ENCODE assay signal across 12 cellular contexts in genomic region chr2:15729709-15730544, GRCh38.
A peak's percentile ranks its signal among the peaks of the same experiment; 100 is the strongest.
DNase-seq lines count a peak whose midpoint lies in the region; ATAC-seq and TF ChIP-seq lines count a peak whose summit lies in the region.
"Had no signal": no experiment of that assay in that cellular context is flagged by ENCODE, and none has a peak within 500 bp of the region (broad histone marks: within the 10 kb centered on the region; RNA-seq: fewer than 3 reads in every experiment).

No MANE protein-coding gene starts in this region.

- no peak overlapping the region for H3K27ac ChIP-seq in H9 (ENCODE audit: insufficient read length, low read depth, low read length)
- H3K27ac ChIP-seq: breast epithelium had no signal

- H3K36me3 Mint-ChIP-seq in H9 (ENCODE audit: insufficient read depth in 1 of 3, low read depth in 3 of 3): no peaks in the 10 kb centered on the region; a peak in 1 of 7 replicates

- no peak overlapping the region for H2BK15ac ChIP-seq in H9 (ENCODE audit: low read depth, low read length)

- peaks cover 16 to 20% of the 10 kb centered on the region in 2 experiments for H3K4me1 Mint-ChIP-seq in H9

- no peak overlapping the region for H3K4me2 ChIP-seq in H9 (ENCODE audit: insufficient read depth, insufficient read length, low read length)

- no peaks in the 10 kb centered on the region for H3K27me3 ChIP-seq in H9 (ENCODE audit: insufficient read depth, low read length)

- H3K23me2 ChIP-seq in H9 (ENCODE audit: insufficient read length, low read depth, low read length, poor library complexity, severe bottlenecking): no peaks in the 10 kb centered on the region

- no peak overlapping the region for H3K14ac ChIP-seq in H9 (ENCODE audit: insufficient read depth, low read length)

- no peaks in the 10 kb centered on the region for H3K79me2 ChIP-seq in H9 (ENCODE audit: insufficient read depth, low read length)

- H4K5ac ChIP-seq in H9 (ENCODE audit: insufficient read length, low read depth, low read length): no peak overlapping the region

- no peak overlapping the region for H3K23ac ChIP-seq in H9 (ENCODE audit: insufficient read length, low read depth, low read length)

- no peaks in the 10 kb centered on the region for H4K20me1 ChIP-seq in H9 (ENCODE audit: control insufficient read depth, insufficient read depth, insufficient read length)

- H3K9me3 ChIP-seq in H9 (ENCODE audit: control insufficient read depth, low read depth, low read length): no peaks in the 10 kb centered on the region
- H3K9me3 ChIP-seq: breast epithelium had no signal

- H3K18ac ChIP-seq in H9 (ENCODE audit: insufficient read length, low read depth, low read length): no peak overlapping the region

- no peak overlapping the region for H3T11ph ChIP-seq in H9 (ENCODE audit: low read length)

- no peak overlapping the region for H2BK12ac ChIP-seq in H9 (ENCODE audit: insufficient read length, low read depth, low read length)

- no peak overlapping the region for H4K8ac ChIP-seq in H9 (replicated peaks; ENCODE audit: insufficient read length, low read depth, low read length)

- no peak for TF ChIP-seq CTCF in H9 (conservative IDR thresholded peaks at IDR 0.05)

- no peaks in the 10 kb centered on the region for H3K9me3 Mint-ChIP-seq in H9
- H3K9me3 Mint-ChIP-seq: CD4-positive, alpha-beta T cell; HFFc6 had no signal

- no peak overlapping the region for H2BK20ac ChIP-seq in H9 (ENCODE audit: low read depth, low read length, poor library complexity, severe bottlenecking)

- no peak overlapping the region for H3K4me3 Mint-ChIP-seq in H9
- H3K4me3 Mint-ChIP-seq: CD4-positive, alpha-beta T cell; HFFc6 had no signal

- H3K27me3 Mint-ChIP-seq in H9 (ENCODE audit: low read depth): no peaks in the 10 kb centered on the region; the same call in 1 of the 2 replicates

- peak; percentile 100 for DNase-seq in NCI-H526 treated with DMSO at 0.1 percent for 48 hours (lab: John Stamatoyannopoulos, UW)
- DNase-seq in kidney tubule cell (ENCODE audit: low spot score): peak; percentile 18
- no peak for DNase-seq in AG08395 (ENCODE audit: low spot score)
- DNase-seq in H9: no peak
- DNase-seq: activated T-cell treated with anti-CD3 and anti-CD28 coated beads for 4 hours; CD4-positive, alpha-beta T cell had no signal

- no peak overlapping the region for H2BK120ac ChIP-seq in H9 (ENCODE audit: low read depth, low read length, poor library complexity, severe bottlenecking)

- no peaks in the 10 kb centered on the region for H3K79me1 ChIP-seq in H9 (ENCODE audit: insufficient read depth, low read depth, low read length, poor library complexity, severe bottlenecking)

- H2AFZ ChIP-seq in H9 (ENCODE audit: low read length): no peak overlapping the region

- no peak overlapping the region for H3K27ac Mint-ChIP-seq in H9
- H3K27ac Mint-ChIP-seq: CD4-positive, alpha-beta T cell; HFFc6 had no signal

- no peak overlapping the region for H2AK5ac ChIP-seq in H9 (ENCODE audit: insufficient read length, low read length)

- no peak overlapping the region for H2BK5ac ChIP-seq in H9 (ENCODE audit: insufficient read length, low read length)

- ATAC-seq in GM18858 (IDR thresholded peaks at IDR 0.05; ENCODE audit: unreplicated experiment) (peak; percentile 12), HG02970 (IDR thresholded peaks at IDR 0.05; ENCODE audit: low FRiP score, unreplicated experiment) (peak; percentile 2), HG03095 (IDR thresholded peaks at IDR 0.05; ENCODE audit: unreplicated experiment) (no peak), HG02852 (IDR thresholded peaks at IDR 0.05; ENCODE audit: unreplicated experiment) (no peak)

- H3K4ac ChIP-seq in H9 (ENCODE audit: low read depth, low read length): no peak overlapping the region

- no peak overlapping the region for H3K9ac ChIP-seq in H9 (ENCODE audit: extremely low read depth, insufficient read length, low read length)

- no peak overlapping the region for H3K56ac ChIP-seq in H9 (ENCODE audit: insufficient read length, low read depth, low read length)

- no peak overlapping the region for H4K91ac ChIP-seq in H9 (ENCODE audit: insufficient read length, low read depth, low read length)

- 0 out of 2 replicates have a peak, but pooled peaks cover 1% of the 10 kb centered on the region for H3K4me1 ChIP-seq in H9 (ENCODE audit: insufficient read depth, low read length)

- no CpG with 5 or more reads among the region's 10 CpGs for WGBS in H9 (ENCODE audit: extremely low coverage, insufficient read length, low lambda C conversion rate)

Comparison
In these comparisons a context has a peak if more than half of its experiments do, and no peak if none do; other contexts are left out.
1. ATAC-seq: peak in GM18858 (single experiment) and HG02970 (single experiment); none in HG03095 (single experiment) and HG02852 (single experiment).
2. DNase-seq: peak in NCI-H526 treated with DMSO at 0.1 percent for 48 hours (single experiment) and kidney tubule cell (single experiment); none in AG08395 (single experiment) and H9 (single experiment).